In the genomic region with DNA sequence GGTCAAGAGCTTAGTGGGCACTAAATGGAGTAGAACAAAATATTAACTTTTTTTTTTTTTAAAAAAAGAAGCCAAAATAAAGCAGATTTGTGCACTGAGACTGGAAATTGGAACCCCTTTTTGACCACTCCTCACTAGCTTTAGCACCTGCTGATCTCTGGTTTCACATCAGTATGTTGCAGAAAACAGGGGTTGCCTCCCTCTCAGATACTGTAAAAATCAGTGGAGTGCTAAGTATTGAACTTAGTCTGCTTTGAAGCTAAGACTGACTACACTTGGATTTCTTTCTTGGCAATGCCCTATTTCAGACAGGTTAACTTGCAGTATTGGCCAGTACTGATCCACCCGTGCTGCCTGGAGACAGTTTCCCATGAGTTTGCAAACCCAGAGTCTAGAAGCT, we compare ENCODE assay signal across 22 cellular contexts.
DNase-seq lines count a peak whose midpoint lies in the region; ATAC-seq and TF ChIP-seq lines count a peak whose summit lies in the region.
"Had no signal": no experiment of that assay in that cellular context is flagged by ENCODE, and none has a peak within 500 bp of the region (broad histone marks: within the 10 kb centered on the region; RNA-seq: fewer than 3 reads in every experiment).

No MANE protein-coding gene starts in this region.

- H3K27ac ChIP-seq in BLaER1, result no peak overlapping the region
- no peak overlapping the region for H3K27ac ChIP-seq in WERI-Rb-1
- H3K27ac ChIP-seq: KMS-11, neural progenitor cell had no signal

- DNase-seq in WERI-Rb-1 (no peak), EL (no peak), T-helper 1 cell (no peak), amniotic stem cell (lab: John Stamatoyannopoulos, UW) (no peak)
- DNase-seq: activated CD8-positive, alpha-beta T cell treated with anti-CD3 and anti-CD28 coated beads for 36 hours; activated T-cell treated with anti-CD3 and anti-CD28 coated beads, Interleukin-2, amount 50 U/mL, for 72 hours; NCI-H1092 treated with DMSO at 0.1 percent for 48 hours; NCI-H526 treated with DMSO at 0.1 percent for 48 hours; SIG-M5; stimulated activated CD4-positive, alpha-beta T cell treated with anti-CD3 and anti-CD28 coated beads, Interleukin-2, amount 100 ng/mL, for 24 hours; stomach; upper lobe of left lung had no signal

- no peaks in the 10 kb centered on the region for H3K27me3 Mint-ChIP-seq in dendritic cell treated with granulocyte-macrophage colony-stimulating factor and Interleukin-4, amounts not matched to agents 40 ng/mL and 50 ng/mL, for 4 days
- H3K27me3 Mint-ChIP-seq: activated CD8-positive, alpha-beta T cell treated with anti-CD3 and anti-CD28 coated beads for 36 hours; activated naive CD8-positive, alpha-beta T cell had no signal

- H3K9ac ChIP-seq in BLaER1, result no peak overlapping the region
- H3K9ac ChIP-seq: KMS-11, neural progenitor cell had no signal

- TF ChIP-seq CTCF in WERI-Rb-1 (IDR thresholded peaks at IDR 0.05; ENCODE audit: low read depth, low read length), result no peak

- no peak overlapping the region for H3K4me3 Mint-ChIP-seq in dendritic cell treated with granulocyte-macrophage colony-stimulating factor and Interleukin-4, amounts not matched to agents 40 ng/mL and 50 ng/mL, for 4 days
- H3K4me3 Mint-ChIP-seq: activated CD8-positive, alpha-beta T cell treated with anti-CD3 and anti-CD28 coated beads for 36 hours; activated naive CD8-positive, alpha-beta T cell; activated T-cell treated with anti-CD3 and anti-CD28 coated beads, Interleukin-2, amount 50 U/mL, for 72 hours; neural progenitor cell; WTC11 had no signal

- ATAC-seq in GM19043 (IDR thresholded peaks at IDR 0.05; ENCODE audit: low read depth, unreplicated experiment) (peak; percentile 26), HG03342 (IDR thresholded peaks at IDR 0.05; ENCODE audit: unreplicated experiment) (peak; percentile 31)
- ATAC-seq: activated CD8-positive, alpha-beta T cell treated with anti-CD3 and anti-CD28 coated beads for 36 hours; activated T-cell treated with anti-CD3 and anti-CD28 coated beads, Interleukin-2, amount 50 U/mL, for 72 hours; left lobe of liver; WTC11 had no signal

- H3K4me3 ChIP-seq in BLaER1 (no peak overlapping the region), WERI-Rb-1 (ENCODE audit: low read depth, low read length) (no peak overlapping the region)
- H3K4me3 ChIP-seq: neural progenitor cell, stomach, upper lobe of left lung had no signal

- H3K27me3 ChIP-seq in BLaER1, result no peaks in the 10 kb centered on the region
- no peaks in the 10 kb centered on the region for H3K27me3 ChIP-seq in WERI-Rb-1 (ENCODE audit: insufficient read depth, low read depth, severe bottlenecking)
- H3K27me3 ChIP-seq: stomach, upper lobe of left lung had no signal

- H3K27ac Mint-ChIP-seq in dendritic cell treated with granulocyte-macrophage colony-stimulating factor and Interleukin-4, amounts not matched to agents 40 ng/mL and 50 ng/mL, for 4 days, result peak overlapping the region; percentile 81
- H3K27ac Mint-ChIP-seq: activated naive CD8-positive, alpha-beta T cell; activated T-cell treated with anti-CD3 and anti-CD28 coated beads, Interleukin-2, amount 50 U/mL, for 72 hours; neural progenitor cell; progenitor cell of endocrine pancreas; WTC11 had no signal

- peaks cover 19% of the 10 kb centered on the region for H3K36me3 Mint-ChIP-seq in dendritic cell treated with granulocyte-macrophage colony-stimulating factor and Interleukin-4, amounts not matched to agents 40 ng/mL and 50 ng/mL, for 4 days (ENCODE audit: low read depth)
- H3K36me3 Mint-ChIP-seq: activated naive CD8-positive, alpha-beta T cell; neural progenitor cell; WTC11 had no signal

- H3K9me3 ChIP-seq in BLaER1, result no peaks in the 10 kb centered on the region
- H3K9me3 ChIP-seq in WERI-Rb-1 (ENCODE audit: severe bottlenecking), result no peaks in the 10 kb centered on the region
- H3K9me3 ChIP-seq: stomach, upper lobe of left lung had no signal

- H4K20me1 ChIP-seq in BLaER1, result no peaks in the 10 kb centered on the region

- H3K4me1 ChIP-seq in BLaER1, result peaks cover 85% of the 10 kb centered on the region

- peak overlapping the region; percentile 85 for H3K4me2 ChIP-seq in BLaER1
- H3K4me2 ChIP-seq: KMS-11, neural progenitor cell had no signal

- intact Hi-C loops in dendritic cell treated with granulocyte-macrophage colony-stimulating factor and Interleukin-4, amounts not matched to agents 40 ng/mL and 50 ng/mL, for 4 days (cut with micrococcal nuclease), result no loop called here

- no peaks in the 10 kb centered on the region for H3K9me3 Mint-ChIP-seq in dendritic cell treated with granulocyte-macrophage colony-stimulating factor and Interleukin-4, amounts not matched to agents 40 ng/mL and 50 ng/mL, for 4 days
- H3K9me3 Mint-ChIP-seq: activated CD8-positive, alpha-beta T cell treated with anti-CD3 and anti-CD28 coated beads for 36 hours; activated T-cell treated with anti-CD3 and anti-CD28 coated beads, Interleukin-2, amount 50 U/mL, for 72 hours; neural progenitor cell; WTC11 had no signal

- peaks cover 59% of the 10 kb centered on the region for H3K4me1 Mint-ChIP-seq in dendritic cell treated with granulocyte-macrophage colony-stimulating factor and Interleukin-4, amounts not matched to agents 40 ng/mL and 50 ng/mL, for 4 days (ENCODE audit: low read depth)

- H3K36me3 ChIP-seq in BLaER1, result no peaks in the 10 kb centered on the region
- H3K36me3 ChIP-seq in WERI-Rb-1, result no peaks in the 10 kb centered on the region
- H3K36me3 ChIP-seq: neural progenitor cell, stomach, upper lobe of left lung had no signal
